ENCODE assay signal across 16 cellular contexts in the genomic region with DNA sequence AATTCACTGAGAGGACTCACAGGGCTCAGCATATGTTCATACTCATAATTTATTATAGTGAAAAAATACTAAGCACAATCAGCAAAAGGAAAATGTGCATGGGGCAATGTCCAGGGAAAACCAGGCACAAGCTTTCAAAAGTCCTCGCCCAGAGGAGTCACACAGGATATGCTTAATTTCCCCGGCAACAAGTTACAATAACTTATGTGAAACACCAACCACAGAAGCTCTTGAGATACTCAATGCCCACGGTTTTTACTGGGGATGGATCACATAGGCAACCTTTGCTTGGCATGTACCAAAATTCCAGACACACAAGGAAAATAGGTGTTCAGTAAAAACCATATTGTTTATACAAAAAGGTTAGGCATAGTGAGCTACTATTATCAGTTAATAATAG. TPM values are rescaled to one million over a fixed set of nuclear protein-coding genes. Genes with fewer than 3 reads are reported as not detected.
DNase-seq lines count a peak whose midpoint lies in the region; ATAC-seq, FAIRE-seq and TF ChIP-seq lines count a peak whose summit lies in the region.
"Had no signal": no experiment of that assay in that cellular context is flagged by ENCODE, and none has a peak within 500 bp of the region (broad histone marks: within the 10 kb centered on the region; RNA-seq: fewer than 3 reads in every experiment).

No MANE protein-coding gene starts in this region.

- H2BK120ac ChIP-seq in neuronal stem cell (ENCODE audit: low read depth, low read length), result no peak overlapping the region

- H3K79me2 ChIP-seq in neural progenitor cell (ENCODE audit: low read depth), result no peaks in the 10 kb centered on the region

- WGBS in neuronal stem cell (ENCODE audit: extremely low coverage in 2 of 2, insufficient read length in 2 of 2, insufficient replicate concordance in 1 of 2), 2 donors, result no CpG with 5 or more reads among the region's 3 CpGs
- 60 to 64% methylated on average over 3 of the region's 3 CpGs for WGBS in tibial nerve, 2 donors

- no peak for FAIRE-seq in H54 (lab: Jason Lieb, UNC)
- FAIRE-seq: colon had no signal

- no peaks in the 10 kb centered on the region for H3K27me3 Mint-ChIP-seq in neural progenitor cell (ENCODE audit: insufficient read depth, low read depth)
- H3K27me3 Mint-ChIP-seq: T-cell had no signal

- no peaks in the 10 kb centered on the region for H3K4me1 Mint-ChIP-seq in neural progenitor cell
- H3K4me1 Mint-ChIP-seq: T-cell had no signal

- H3K4me1 ChIP-seq in RWPE2 (ENCODE audit: insufficient read depth, poor library complexity, severe bottlenecking), result no peaks in the 10 kb centered on the region
- H3K4me1 ChIP-seq in neuronal stem cell (ENCODE audit: control insufficient read depth in 2 of 2, insufficient read depth in 1 of 2, low read depth in 1 of 2, low read length in 2 of 2), result peaks cover 2 to 3% of the 10 kb centered on the region in 2 donors
- H3K4me1 ChIP-seq in tibial nerve, result no peaks in the 10 kb centered on the region
- peaks cover 11% of the 10 kb centered on the region for H3K4me1 ChIP-seq in neural progenitor cell
- H3K4me1 ChIP-seq: upper lobe of left lung had no signal

- H3K9me3 ChIP-seq in RWPE2 (ENCODE audit: severe bottlenecking), result no peaks in the 10 kb centered on the region
- H3K9me3 ChIP-seq in neuronal stem cell (replicated peaks in 1 of 2; ENCODE audit: control insufficient read depth in 2 of 2, insufficient read depth in 1 of 2, low read depth in 1 of 2, low read length in 2 of 2), result no peaks in the 10 kb centered on the region
- no peaks in the 10 kb centered on the region for H3K9me3 ChIP-seq in tibial nerve
- no peaks in the 10 kb centered on the region for H3K9me3 ChIP-seq in neural progenitor cell (ENCODE audit: low read depth)
- H3K9me3 ChIP-seq: upper lobe of left lung had no signal

- no peaks in the 10 kb centered on the region for H3K36me3 ChIP-seq in RWPE2 (ENCODE audit: low read depth)
- no peaks in the 10 kb centered on the region for H3K36me3 ChIP-seq in neuronal stem cell (replicated peaks in 1 of 2; ENCODE audit: control insufficient read depth in 2 of 2, insufficient read depth in 2 of 2, low read length in 2 of 2)
- no peaks in the 10 kb centered on the region for H3K36me3 ChIP-seq in tibial nerve
- H3K36me3 ChIP-seq in neural progenitor cell, result no peaks in the 10 kb centered on the region
- H3K36me3 ChIP-seq: upper lobe of left lung had no signal

- H4K8ac ChIP-seq in neuronal stem cell (ENCODE audit: low read depth, low read length), result no peak overlapping the region

- H3K14ac ChIP-seq in neuronal stem cell (ENCODE audit: low read length), result no peak overlapping the region

- peak; percentile 1 for DNase-seq in ACHN
- DNase-seq in H54 (ENCODE audit: insufficient read length, low spot score), result peak; percentile 18
- no peak for DNase-seq in RWPE2 (ENCODE audit: low spot score)
- peak; percentile 35 for DNase-seq in fibroblast of pulmonary artery (ENCODE audit: low read depth)
- no peak for DNase-seq in neuronal stem cell (ENCODE audit: low spot score)
- DNase-seq in NCI-H748 treated with DMSO at 0.1 percent for 48 hours (lab: John Stamatoyannopoulos, UW), result no peak
- DNase-seq in tibial nerve (ENCODE audit: low spot score in 2 of 2), result no peak
- no peak for DNase-seq in neural progenitor cell (ENCODE audit: low spot score)
- DNase-seq: activated CD4-positive, alpha-beta T cell treated with anti-CD3 and anti-CD28 coated beads, Interleukin-2, amount 50 U/mL, for 1 hour; activated gamma-delta T cell treated with Interleukin-2 at 50 U/mL for 16 hours; GDM1; left colon; stimulated activated CD4-positive, alpha-beta T cell treated with anti-CD3 and anti-CD28 coated beads, Interleukin-12 subunit alpha, Interleukin-12 subunit beta, amount 100 ng/mL, for 4 hours; T-cell; upper lobe of left lung had no signal

- H3K9ac ChIP-seq in neuronal stem cell (ENCODE audit: low read depth, low read length, poor library complexity) (no peak overlapping the region), neural progenitor cell (no peak overlapping the region)

- H2AFZ ChIP-seq in neuronal stem cell (ENCODE audit: low read length) (no peak overlapping the region), neural progenitor cell (replicated peaks) (no peak overlapping the region)

- H3K23ac ChIP-seq in neuronal stem cell (ENCODE audit: low read depth, low read length, poor library complexity), result no peak overlapping the region

- peak; percentile 84 for ATAC-seq in RWPE2 (ENCODE audit: low read depth)
- ATAC-seq: left colon, T-cell had no signal

- H3K4ac ChIP-seq in neuronal stem cell (ENCODE audit: low read length), result no peak overlapping the region

- no peak overlapping the region for H3K27ac Mint-ChIP-seq in neural progenitor cell
- H3K27ac Mint-ChIP-seq: T-cell had no signal

- H3F3A ChIP-seq in neural progenitor cell (ENCODE audit: low read depth), result no peaks in the 10 kb centered on the region

- H2BK5ac ChIP-seq in neuronal stem cell (ENCODE audit: low read length), result no peak overlapping the region

- no peak overlapping the region for H2BK12ac ChIP-seq in neuronal stem cell (ENCODE audit: low read length)

- H3K27me3 ChIP-seq in RWPE2 (ENCODE audit: insufficient read depth, poor library complexity, severe bottlenecking) (no peaks in the 10 kb centered on the region), neuronal stem cell (ENCODE audit: control insufficient read depth in 3 of 3, insufficient read depth in 3 of 3, low read depth in 1 of 3, low read length in 3 of 3) (no peaks in the 10 kb centered on the region), tibial nerve (no peaks in the 10 kb centered on the region), neural progenitor cell (no peaks in the 10 kb centered on the region)
- H3K27me3 ChIP-seq: upper lobe of left lung had no signal

- H2AK5ac ChIP-seq in neuronal stem cell (ENCODE audit: low read depth, low read length), result no peak overlapping the region

- TF ChIP-seq CTCF in RWPE2 (IDR thresholded peaks at IDR 0.05; ENCODE audit: poor library complexity, severe bottlenecking), result no peak
- no peak for TF ChIP-seq CTCF in fibroblast of pulmonary artery (IDR thresholded peaks at IDR 0.05; ENCODE audit: low read length, missing control alignments)
- TF ChIP-seq CTCF in tibial nerve (IDR thresholded peaks at IDR 0.05), result no peak
- no peak for TF ChIP-seq CTCF in neural progenitor cell (IDR thresholded peaks at IDR 0.05)

- no peaks in the 10 kb centered on the region for H3K79me1 ChIP-seq in neuronal stem cell (ENCODE audit: low read depth, low read length)

- H3K4me3 Mint-ChIP-seq in neural progenitor cell, result no peak overlapping the region
- H3K4me3 Mint-ChIP-seq: T-cell had no signal

- no peak for TF ChIP-seq POLR2A in H54 (IDR thresholded peaks at IDR 0.05; ENCODE audit: low read depth, low read length)
- no peak for TF ChIP-seq POLR2A in tibial nerve (IDR thresholded peaks at IDR 0.05)

- no peaks in the 10 kb centered on the region for H4K20me1 ChIP-seq in neural progenitor cell (ENCODE audit: low read depth)

- no peaks in the 10 kb centered on the region for H3K36me3 Mint-ChIP-seq in neural progenitor cell
- H3K36me3 Mint-ChIP-seq: T-cell had no signal

- in situ Hi-C loops in ACHN (cut with HindIII; ENCODE audit: low pct_ligation_motif_present, low pct_unique_long_range_greater_than_20kb, low sequenced_read_pairs), result no loop called here

- H3K4me3 ChIP-seq in RWPE2 (ENCODE audit: severe bottlenecking) (no peak overlapping the region), fibroblast of pulmonary artery (replicated peaks; ENCODE audit: low read depth, low read length) (no peak overlapping the region), neuronal stem cell (ENCODE audit: low read length in 2 of 2) (no peak overlapping the region), tibial nerve (no peak overlapping the region), neural progenitor cell (no peak overlapping the region)
- H3K4me3 ChIP-seq: upper lobe of left lung had no signal

- H3K9me3 Mint-ChIP-seq in neural progenitor cell, result no peaks in the 10 kb centered on the region
- H3K9me3 Mint-ChIP-seq: T-cell had no signal

- no peak overlapping the region for H2BK15ac ChIP-seq in neuronal stem cell (ENCODE audit: low read length)

- no peak for TF ChIP-seq EP300 in tibial nerve (IDR thresholded peaks at IDR 0.05)

- no peak overlapping the region for H3K27ac ChIP-seq in RWPE2 (ENCODE audit: poor library complexity, severe bottlenecking)
- H3K27ac ChIP-seq in neuronal stem cell (replicated peaks; ENCODE audit: low read length), result no peak overlapping the region
- H3K27ac ChIP-seq in tibial nerve, result no peak overlapping the region
- no peak overlapping the region for H3K27ac ChIP-seq in neural progenitor cell
- H3K27ac ChIP-seq: upper lobe of left lung had no signal

- no peak overlapping the region for H4K91ac ChIP-seq in neuronal stem cell (ENCODE audit: low read depth, low read length, poor library complexity)

- H3K4me2 ChIP-seq in neuronal stem cell (ENCODE audit: insufficient read depth, low read length, poor library complexity, severe bottlenecking) (no peak overlapping the region), neural progenitor cell (no peak overlapping the region)

- H3K18ac ChIP-seq in neuronal stem cell (ENCODE audit: low read length), result no peak overlapping the region

RNA-seq across cellular contexts. Expression of a gene that starts 38.5 kb away (rescaled TPM):
- 0.06 TPM for polyA plus RNA-seq in neuronal stem cell (2013, experiment 1 of 2)
- polyA plus RNA-seq in neuronal stem cell (2013, experiment 2 of 2), result 0.07 TPM
- total RNA-seq in tibial nerve (1 to 10 TPM in 3 of 4 donors, under 1 TPM in 1; 0.90 to 2.4 (median 1.5) TPM), neural progenitor cell (ENCODE audit: low replicate concordance) (0.06 and 0.99 TPM in 2 replicates)

Comparison
In these comparisons a context has a peak if more than half of its experiments do, and no peak if none do; other contexts are left out.
1. DNase-seq: peak in ACHN (single experiment), H54 (single experiment) and fibroblast of pulmonary artery (single experiment); none in RWPE2 (single experiment), neuronal stem cell (single experiment), NCI-H748 treated with DMSO at 0.1 percent for 48 hours (single experiment), tibial nerve (0 of 2) and neural progenitor cell (single experiment).